27 cellular contexts compared by ENCODE assay signal in the genomic region with DNA sequence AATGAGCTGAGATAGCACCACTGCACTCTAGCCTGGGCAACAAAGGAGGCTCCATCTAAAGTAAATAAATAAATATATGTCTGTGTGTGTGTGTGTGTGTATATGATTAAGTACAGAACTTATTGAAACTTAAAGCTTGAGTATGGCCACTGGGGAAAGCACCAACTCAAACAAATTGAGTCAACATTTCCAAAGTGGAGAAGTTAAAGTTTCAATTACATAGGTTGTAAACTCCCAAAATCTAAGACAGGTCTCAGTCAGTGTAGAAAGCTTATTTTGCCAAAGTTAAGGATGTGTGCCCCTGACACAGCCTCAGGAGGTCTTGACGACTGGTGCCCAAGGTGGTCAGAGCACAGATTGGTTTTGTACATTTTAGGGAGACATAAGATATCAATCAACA.
DNase-seq lines count a peak whose midpoint lies in the region; ATAC-seq, FAIRE-seq and TF ChIP-seq lines count a peak whose summit lies in the region.
"Had no signal": no experiment of that assay in that cellular context is flagged by ENCODE, and none has a peak within 500 bp of the region (broad histone marks: within the 10 kb centered on the region; RNA-seq: fewer than 3 reads in every experiment).

No MANE protein-coding gene starts in this region.

- H3K4me1 Mint-ChIP-seq in activated CD4-positive, alpha-beta T cell treated with anti-CD3 and anti-CD28 coated beads, Interleukin-2, amount 10 ng/mL, durations not matched to agents 24 days and 14 days = no peaks in the 10 kb centered on the region
- H3K4me1 Mint-ChIP-seq in activated T-helper 17 cell treated with anti-CD3 and anti-CD28 coated beads, Interleukin-2, amount 50 U/mL, for 72 hours = no peaks in the 10 kb centered on the region
- no peaks in the 10 kb centered on the region for H3K4me1 Mint-ChIP-seq in neural progenitor cell
- H3K4me1 Mint-ChIP-seq: CD4-positive, alpha-beta memory T cell had no signal

- no peaks in the 10 kb centered on the region for H3K27me3 Mint-ChIP-seq in activated CD4-positive, alpha-beta T cell treated with anti-CD3 and anti-CD28 coated beads, Interleukin-2, amount 10 ng/mL, durations not matched to agents 24 days and 14 days
- no peaks in the 10 kb centered on the region for H3K27me3 Mint-ChIP-seq in activated T-helper 17 cell treated with anti-CD3 and anti-CD28 coated beads, Interleukin-2, amount 50 U/mL, for 72 hours
- H3K27me3 Mint-ChIP-seq in neural progenitor cell (ENCODE audit: insufficient read depth, low read depth) = no peaks in the 10 kb centered on the region
- H3K27me3 Mint-ChIP-seq: CD4-positive, alpha-beta memory T cell had no signal

- H3F3A ChIP-seq in neural progenitor cell (ENCODE audit: low read depth) = no peaks in the 10 kb centered on the region

- peak; percentile 37 for ATAC-seq in HG02938 (IDR thresholded peaks at IDR 0.05; ENCODE audit: unreplicated experiment)
- ATAC-seq in activated T-helper 17 cell treated with anti-CD3 and anti-CD28 coated beads, Interleukin-2, amount 50 U/mL, for 72 hours (replicated peaks) = peak; percentile 29
- ATAC-seq: Right ventricle myocardium inferior had no signal

- H3K9ac ChIP-seq in neural progenitor cell = no peak overlapping the region
- H3K9ac ChIP-seq: BLaER1 treated with 17β-estradiol and CSF1 and Interleukin-3, amounts not matched to agents 10 nM and 100 nM; KMS-11 had no signal

- no peaks in the 10 kb centered on the region for H3K4me1 ChIP-seq in neural progenitor cell

- no peak overlapping the region for H2AFZ ChIP-seq in neural progenitor cell (replicated peaks)

- no peaks in the 10 kb centered on the region for H3K27me3 ChIP-seq in neural progenitor cell
- H3K27me3 ChIP-seq: BLaER1 treated with 17β-estradiol and CSF1 and Interleukin-3, amounts not matched to agents 10 nM and 100 nM had no signal

- no peaks in the 10 kb centered on the region for H3K9me3 ChIP-seq in neural progenitor cell (ENCODE audit: low read depth)

- H3K27ac Mint-ChIP-seq in activated CD4-positive, alpha-beta T cell treated with anti-CD3 and anti-CD28 coated beads, Interleukin-2, amount 10 ng/mL, durations not matched to agents 24 days and 14 days = peak overlapping the region; percentile 11
- H3K27ac Mint-ChIP-seq in activated T-helper 17 cell treated with anti-CD3 and anti-CD28 coated beads, Interleukin-2, amount 50 U/mL, for 72 hours = no peak overlapping the region
- no peak overlapping the region for H3K27ac Mint-ChIP-seq in neural progenitor cell
- H3K27ac Mint-ChIP-seq: CD4-positive, alpha-beta memory T cell had no signal

- intact Hi-C loops in activated CD4-positive, alpha-beta T cell treated with anti-CD3 and anti-CD28 coated beads, Interleukin-2, amount 10 ng/mL, durations not matched to agents 24 days and 14 days (cut with micrococcal nuclease) = no loop called here

- no peak overlapping the region for H3K27ac ChIP-seq in neural progenitor cell
- H3K27ac ChIP-seq: 22Rv1; BLaER1 treated with 17β-estradiol and CSF1 and Interleukin-3, amounts not matched to agents 10 nM and 100 nM; KMS-11 had no signal

- no peak overlapping the region for H3K4me3 Mint-ChIP-seq in activated CD4-positive, alpha-beta T cell treated with anti-CD3 and anti-CD28 coated beads, Interleukin-2, amount 10 ng/mL, durations not matched to agents 24 days and 14 days
- no peak overlapping the region for H3K4me3 Mint-ChIP-seq in activated T-helper 17 cell treated with anti-CD3 and anti-CD28 coated beads, Interleukin-2, amount 50 U/mL, for 72 hours
- no peak overlapping the region for H3K4me3 Mint-ChIP-seq in neural progenitor cell
- H3K4me3 Mint-ChIP-seq: CD4-positive, alpha-beta memory T cell had no signal

- no peaks in the 10 kb centered on the region for H3K36me3 ChIP-seq in neural progenitor cell
- H3K36me3 ChIP-seq: BLaER1 treated with 17β-estradiol and CSF1 and Interleukin-3, amounts not matched to agents 10 nM and 100 nM had no signal

- no peaks in the 10 kb centered on the region for H4K20me1 ChIP-seq in neural progenitor cell (ENCODE audit: low read depth)
- H4K20me1 ChIP-seq: BLaER1 treated with 17β-estradiol and CSF1 and Interleukin-3, amounts not matched to agents 10 nM and 100 nM had no signal

- H3K4me2 ChIP-seq in neural progenitor cell = no peak overlapping the region
- H3K4me2 ChIP-seq: BLaER1 treated with 17β-estradiol and CSF1 and Interleukin-3, amounts not matched to agents 10 nM and 100 nM; KMS-11 had no signal

- H3K36me3 Mint-ChIP-seq in activated CD4-positive, alpha-beta T cell treated with anti-CD3 and anti-CD28 coated beads, Interleukin-2, amount 10 ng/mL, durations not matched to agents 24 days and 14 days (ENCODE audit: low read depth) = no peaks in the 10 kb centered on the region
- H3K36me3 Mint-ChIP-seq in activated T-helper 17 cell treated with anti-CD3 and anti-CD28 coated beads, Interleukin-2, amount 50 U/mL, for 72 hours (ENCODE audit: low read depth) = no peaks in the 10 kb centered on the region
- H3K36me3 Mint-ChIP-seq in neural progenitor cell = no peaks in the 10 kb centered on the region
- H3K36me3 Mint-ChIP-seq: CD4-positive, alpha-beta memory T cell had no signal

- TF ChIP-seq CTCF in neural progenitor cell (IDR thresholded peaks at IDR 0.05) = no peak

- H3K4me3 ChIP-seq in neural progenitor cell = no peak overlapping the region
- H3K4me3 ChIP-seq: BLaER1 treated with 17β-estradiol and CSF1 and Interleukin-3, amounts not matched to agents 10 nM and 100 nM had no signal

- no peaks in the 10 kb centered on the region for H3K9me3 Mint-ChIP-seq in activated CD4-positive, alpha-beta T cell treated with anti-CD3 and anti-CD28 coated beads, Interleukin-2, amount 10 ng/mL, durations not matched to agents 24 days and 14 days
- no peaks in the 10 kb centered on the region for H3K9me3 Mint-ChIP-seq in activated T-helper 17 cell treated with anti-CD3 and anti-CD28 coated beads, Interleukin-2, amount 50 U/mL, for 72 hours
- no peaks in the 10 kb centered on the region for H3K9me3 Mint-ChIP-seq in neural progenitor cell

- peak; percentile 30 for FAIRE-seq in urothelium cell line (lab: Jason Lieb, UNC)
- FAIRE-seq: GM12892, GM19239, H54 had no signal

- H3K79me2 ChIP-seq in neural progenitor cell (ENCODE audit: low read depth) = no peaks in the 10 kb centered on the region

- no peak for DNase-seq in activated CD4-positive, alpha-beta T cell treated with anti-CD3 and anti-CD28 coated beads, Interleukin-2, amount 10 ng/mL, durations not matched to agents 24 days and 14 days
- no peak for DNase-seq in activated CD4-positive, alpha-beta T cell treated with anti-CD3 and anti-CD28 coated beads for 48 hours
- DNase-seq in urothelium cell line (ENCODE audit: low spot score) = no peak
- no peak for DNase-seq in cerebellar cortex (ENCODE audit: low spot score)
- DNase-seq in activated naive CD4-positive, alpha-beta T cell treated with Interleukin-2 at 50 U/mL for 16 hours = no peak
- no peak for DNase-seq in neural progenitor cell (ENCODE audit: low spot score)
- DNase-seq: ACHN; Calu3; CD4-positive, alpha-beta memory T cell; DMS153; IMR-90; NCI-H1092 treated with DMSO at 0.1 percent for 48 hours; NCI-H1436 treated with DMSO at 0.1 percent for 48 hours; NCI-H2029 treated with DMSO at 0.1 percent for 48 hours; NCI-H2171; NCI-H345; NCI-H524; OCI-M1 had no signal
